In the genomic region with DNA sequence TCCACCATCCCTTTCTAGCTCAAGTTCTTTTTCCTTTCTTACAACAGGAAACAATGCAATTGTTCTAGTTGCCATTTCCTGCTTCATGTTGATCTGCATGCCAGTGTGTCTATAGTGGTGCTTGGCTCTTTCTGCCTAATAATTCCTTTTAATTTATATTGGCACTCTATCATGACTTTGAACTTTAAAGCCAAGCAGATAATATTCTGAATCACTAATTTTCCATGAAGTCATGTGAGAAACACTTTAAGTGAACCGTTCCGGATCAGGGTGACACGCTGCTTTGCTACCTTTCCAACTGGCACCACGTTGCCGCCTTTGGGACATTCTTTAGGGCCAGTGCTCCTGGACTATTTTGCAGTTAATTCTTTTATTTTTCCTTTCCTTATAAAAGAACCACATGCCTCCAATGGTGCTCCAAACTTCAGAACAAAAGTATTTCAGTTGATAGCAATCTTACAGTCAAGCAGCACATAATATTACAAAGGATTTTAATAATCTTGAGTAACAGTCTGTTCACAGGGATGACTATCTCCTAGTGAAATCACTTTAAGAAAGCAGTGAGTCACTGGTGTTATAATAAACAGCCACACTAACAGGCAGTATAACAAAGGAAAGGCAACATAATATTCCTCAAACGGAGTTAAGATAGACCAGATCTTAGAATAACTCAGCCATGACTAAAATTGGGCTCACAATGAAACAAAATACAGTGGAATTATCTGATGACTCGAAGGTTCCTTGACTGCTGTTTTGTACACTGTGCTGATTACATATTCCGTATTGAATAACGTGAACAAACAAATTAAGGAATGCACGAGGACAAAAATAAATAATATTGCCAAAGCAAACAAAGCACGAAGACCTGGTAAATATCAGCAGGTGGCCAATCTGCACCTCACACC, we compare ENCODE assay signal across 9 cellular contexts. TPM values are rescaled to one million over a fixed set of nuclear protein-coding genes. Genes with fewer than 3 reads are reported as not detected.
DNase-seq lines count a peak whose midpoint lies in the region; ATAC-seq and TF ChIP-seq lines count a peak whose summit lies in the region.
"Had no signal": no experiment of that assay in that cellular context is flagged by ENCODE, and none has a peak within 500 bp of the region (broad histone marks: within the 10 kb centered on the region; RNA-seq: fewer than 3 reads in every experiment).

No MANE protein-coding gene starts in this region.

- ATAC-seq in omental fat pad (ENCODE audit: low FRiP score) (peak; percentile 47), HG03097 (IDR thresholded peaks at IDR 0.05; ENCODE audit: low FRiP score, unreplicated experiment) (no peak)
- no peak for ATAC-seq in activated CD8-positive, alpha-beta T cell treated with anti-CD3 and anti-CD28 coated beads for 36 hours

- no peaks in the 10 kb centered on the region for H3K27me3 Mint-ChIP-seq in activated CD8-positive, alpha-beta T cell treated with anti-CD3 and anti-CD28 coated beads for 36 hours

- H3K4me1 Mint-ChIP-seq in activated CD8-positive, alpha-beta T cell treated with anti-CD3 and anti-CD28 coated beads for 36 hours (ENCODE audit: low read depth): peaks cover 19% of the 10 kb centered on the region

- no peak overlapping the region for H3K9ac ChIP-seq in endocrine pancreas (ENCODE audit: control insufficient read depth, insufficient read depth, low read length)

- intact Hi-C loops in activated CD8-positive, alpha-beta T cell treated with anti-CD3 and anti-CD28 coated beads for 36 hours (cut with micrococcal nuclease): no loop called here

- H3K36me3 Mint-ChIP-seq in activated CD8-positive, alpha-beta T cell treated with anti-CD3 and anti-CD28 coated beads for 36 hours (ENCODE audit: low read depth): peaks cover 63% of the 10 kb centered on the region

- DNase-seq in DMS53 treated with DMSO at 0.1 percent for 48 hours (lab: John Stamatoyannopoulos, UW; ENCODE audit: unreplicated experiment): peak; percentile 14
- peak; percentile 21 for DNase-seq in NCI-H146 treated with DMSO at 0.1 percent for 48 hours (lab: John Stamatoyannopoulos, UW; ENCODE audit: unreplicated experiment)
- no peak for DNase-seq in omental fat pad (ENCODE audit: low spot score)
- no peak for DNase-seq in KBM-7
- DNase-seq in GM10248 (ENCODE audit: extremely low spot score): no peak
- no peak for DNase-seq in activated CD8-positive, alpha-beta T cell treated with anti-CD3 and anti-CD28 coated beads for 36 hours
- DNase-seq: NCI-H526 treated with DMSO at 0.1 percent for 48 hours had no signal

- H3K4me1 ChIP-seq in endocrine pancreas (ENCODE audit: control insufficient read depth, insufficient read depth, low read length): peaks cover 7% of the 10 kb centered on the region

- no peaks in the 10 kb centered on the region for H3K27me3 ChIP-seq in endocrine pancreas (ENCODE audit: control insufficient read depth, insufficient read depth, low read length)

- POLR2A ChIA-PET in GM10248 (lab: Yijun Ruan, JAX): no interaction called here
- POLR2A ChIA-PET in activated CD8-positive, alpha-beta T cell treated with anti-CD3 and anti-CD28 coated beads for 36 hours (lab: Charles Lee): no interaction called here

- H3K4me3 ChIP-seq in endocrine pancreas (ENCODE audit: control insufficient read depth, insufficient read depth, low read length): peak overlapping the region; percentile 17

- in situ Hi-C loops in KBM-7 (cut with MboI; ENCODE audit: low pct_unique_long_range_greater_than_20kb, low sequenced_read_pairs): no loop called here

- no peak overlapping the region for H3K4me3 Mint-ChIP-seq in activated CD8-positive, alpha-beta T cell treated with anti-CD3 and anti-CD28 coated beads for 36 hours

- no peak for TF ChIP-seq CTCF in omental fat pad (IDR thresholded peaks at IDR 0.05)
- no peak for TF ChIP-seq CTCF in GM10248 (IDR thresholded peaks at IDR 0.05; ENCODE audit: control extremely low read depth, extremely low read depth, low read depth, missing control alignments)
- TF ChIP-seq CTCF in activated CD8-positive, alpha-beta T cell treated with anti-CD3 and anti-CD28 coated beads for 36 hours (IDR thresholded peaks at IDR 0.05): no peak

- peaks cover 1% of the 10 kb centered on the region for H3K36me3 ChIP-seq in endocrine pancreas (ENCODE audit: control insufficient read depth, insufficient read depth, low read length)

- no peaks in the 10 kb centered on the region for H3K9me3 Mint-ChIP-seq in activated CD8-positive, alpha-beta T cell treated with anti-CD3 and anti-CD28 coated beads for 36 hours

- CTCF ChIA-PET in GM10248 (lab: Yijun Ruan, JAX): no interaction called here
- CTCF ChIA-PET in activated CD8-positive, alpha-beta T cell treated with anti-CD3 and anti-CD28 coated beads for 36 hours (lab: Charles Lee): no interaction called here

- no peak overlapping the region for H3K27ac Mint-ChIP-seq in activated CD8-positive, alpha-beta T cell treated with anti-CD3 and anti-CD28 coated beads for 36 hours

- no peaks in the 10 kb centered on the region for H3K9me3 ChIP-seq in endocrine pancreas (ENCODE audit: control insufficient read depth, low read length)

RNA-seq across cellular contexts. Expression of a gene that starts 19.0 kb away (rescaled TPM):
- 10 to 100 TPM in 2 of 4 donors, 1 to 10 TPM in 2; 8.3 to 13.1 (median 10.5) TPM for total RNA-seq in omental fat pad
- total RNA-seq in activated CD8-positive, alpha-beta T cell treated with anti-CD3 and anti-CD28 coated beads for 36 hours: 10 to 100 TPM; 23.7 to 26.2 TPM

RNA-seq across cellular contexts. Expression of a gene that starts 19.1 kb away (rescaled TPM):
- total RNA-seq in omental fat pad: 10 to 100 TPM; 14.3 to 32.9 (median 23.0) TPM
- total RNA-seq in activated CD8-positive, alpha-beta T cell treated with anti-CD3 and anti-CD28 coated beads for 36 hours: 10 to 100 TPM; 73.7 to 76.8 TPM

Comparison
In these comparisons a context has a peak if more than half of its experiments do, and no peak if none do; other contexts are left out.
1. DNase-seq: peak in DMS53 treated with DMSO at 0.1 percent for 48 hours (single experiment) and NCI-H146 treated with DMSO at 0.1 percent for 48 hours (single experiment); none in omental fat pad (single experiment), KBM-7 (single experiment), GM10248 (single experiment) and activated CD8-positive, alpha-beta T cell treated with anti-CD3 and anti-CD28 coated beads for 36 hours (single experiment).